ENCODE assay signal across 1 cellular context in genomic region chr4:7066493-7066892, GRCh38.
TF ChIP-seq lines count a peak whose summit lies in the region.

No MANE protein-coding gene starts in this region.

TF ChIP-seq in endothelial cell of umbilical vein, 7 proteins besides CTCF, POLR2A, EP300 and RAD21 (continued from another document):
- no peak for TF ChIP-seq JUN (IDR thresholded peaks at IDR 0.05; ENCODE audit: borderline replicate concordance, insufficient read depth, insufficient read length, low read depth)
- TF ChIP-seq FOS (IDR thresholded peaks at IDR 0.05; ENCODE audit: borderline replicate concordance, insufficient read depth, low read length) = no peak
- no peak for TF ChIP-seq MAX (IDR thresholded peaks at IDR 0.05; ENCODE audit: insufficient read depth, insufficient read length)
- no peak for TF ChIP-seq GATA2 (IDR thresholded peaks at IDR 0.05; ENCODE audit: insufficient read depth, insufficient read length, low read depth, low read length)
- TF ChIP-seq MYC (IDR thresholded peaks at IDR 0.05; ENCODE audit: low read depth, low read length) = no peak
- TF ChIP-seq EZH2 (IDR thresholded peaks at IDR 0.05; ENCODE audit: borderline replicate concordance, low read depth, low read length, severe bottlenecking) = no peak
